In the genomic region with DNA sequence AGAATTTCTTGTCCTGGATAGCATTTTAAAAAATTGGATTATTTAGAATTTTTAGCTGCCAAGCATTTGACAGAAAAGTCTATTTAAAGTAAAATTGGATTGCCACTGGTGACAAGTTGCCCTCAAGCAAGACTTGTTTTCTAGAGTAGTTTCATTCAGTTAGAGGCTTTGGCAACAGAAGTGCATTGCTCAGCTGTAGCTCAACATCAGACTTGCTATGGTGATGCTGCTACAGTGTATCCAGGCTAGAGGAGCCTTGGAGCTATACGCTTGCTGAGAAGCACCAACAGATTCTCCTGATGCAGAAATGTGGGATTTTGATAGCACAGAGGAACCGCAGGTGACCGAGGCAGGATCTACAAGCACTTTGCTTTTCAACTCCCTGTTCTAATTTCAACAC, we compare ENCODE assay signal across 16 cellular contexts.
DNase-seq lines count a peak whose midpoint lies in the region; ATAC-seq and TF ChIP-seq lines count a peak whose summit lies in the region.
"Had no signal": no experiment of that assay in that cellular context is flagged by ENCODE, and none has a peak within 500 bp of the region (broad histone marks: within the 10 kb centered on the region; RNA-seq: fewer than 3 reads in every experiment).

No MANE protein-coding gene starts in this region.

- no peak overlapping the region for H3K4me3 Mint-ChIP-seq in GM23338
- no peak overlapping the region for H3K4me3 Mint-ChIP-seq in type B pancreatic cell

- H2AFZ ChIP-seq in GM23338 = no peak overlapping the region

- H3K4me3 ChIP-seq in AG10803 (ENCODE audit: low read length) (no peak overlapping the region), GM23338 (no peak overlapping the region), mucosa of rectum (ENCODE audit: low read length in 2 of 2) (no peak overlapping the region), esophagus muscularis mucosa (no peak overlapping the region)
- H3K4me3 ChIP-seq: K562 had no signal

- DNase-seq in AG10803 (ENCODE audit: low read depth) (peak; percentile 55), GM23338 (ENCODE audit: low spot score) (no peak), Right ventricle myocardium superior (no peak), type B pancreatic cell (ENCODE audit: extremely low spot score, unreplicated experiment) (no peak), esophagus muscularis mucosa (ENCODE audit: extremely low spot score) (no peak), SHP77 (lab: John Stamatoyannopoulos, UW) (no peak)
- DNase-seq in stimulated activated CD4-positive, alpha-beta T cell treated with anti-CD3 and anti-CD28 coated beads, Interleukin-4, amount 100 ng/mL, for 24 hours = no peak
- DNase-seq: DMS 273 treated with DMSO at 0.1 percent for 48 hours, GOT3, NCI-H1436, NCI-H2029 treated with DMSO at 0.1 percent for 48 hours, NCI-H748 treated with DMSO at 0.1 percent for 48 hours had no signal

- H3K9ac ChIP-seq in mucosa of rectum (ENCODE audit: low read depth in 1 of 2, low read length in 2 of 2) = no peak overlapping the region

- H3K27ac Mint-ChIP-seq in GM23338 = peak overlapping the region; percentile 67; the same call in 1 of the 2 replicates
- H3K27ac Mint-ChIP-seq in type B pancreatic cell = no peak overlapping the region

- no peaks in the 10 kb centered on the region for H3K4me1 ChIP-seq in GM23338 (ENCODE audit: insufficient read depth)
- no peaks in the 10 kb centered on the region for H3K4me1 ChIP-seq in mucosa of rectum (ENCODE audit: control insufficient read depth in 2 of 2, insufficient read depth in 2 of 2, low read length in 2 of 2)
- peaks cover 10 to 23% (median 18%) of the 10 kb centered on the region in 4 donors for H3K4me1 ChIP-seq in esophagus muscularis mucosa

- no peaks in the 10 kb centered on the region for H4K20me1 ChIP-seq in GM23338 (replicated peaks; ENCODE audit: insufficient read depth)

- TF ChIP-seq CTCF in AG10803 (conservative IDR thresholded peaks at IDR 0.05; ENCODE audit: low read length) (no peak), GM23338 (conservative IDR thresholded peaks at IDR 0.05; ENCODE audit: low read depth in 2 of 2) (no peak), type B pancreatic cell (conservative IDR thresholded peaks at IDR 0.05) (no peak), esophagus muscularis mucosa (IDR thresholded peaks at IDR 0.05) (no peak)

- TF ChIP-seq EP300 in esophagus muscularis mucosa (IDR thresholded peaks at IDR 0.05) = no peak

- peaks cover 2% of the 10 kb centered on the region for H3K27me3 Mint-ChIP-seq in GM23338 (ENCODE audit: insufficient read depth, low read depth, poor library complexity)
- peaks cover 3% of the 10 kb centered on the region for H3K27me3 Mint-ChIP-seq in type B pancreatic cell

- no peaks in the 10 kb centered on the region for H3K27me3 ChIP-seq in GM23338 (ENCODE audit: insufficient read depth)
- no peaks in the 10 kb centered on the region for H3K27me3 ChIP-seq in mucosa of rectum (ENCODE audit: control insufficient read depth in 2 of 2, insufficient read depth in 2 of 2, low read length in 2 of 2)
- H3K27me3 ChIP-seq in esophagus muscularis mucosa = no peaks in the 10 kb centered on the region

- no peaks in the 10 kb centered on the region for H3K79me2 ChIP-seq in GM23338 (replicated peaks; ENCODE audit: insufficient read depth)

- TF ChIP-seq POLR2A in esophagus muscularis mucosa (IDR thresholded peaks at IDR 0.05; ENCODE audit: low read depth) = no peak

- H3K4me1 Mint-ChIP-seq in GM23338 (peaks cover 8% of the 10 kb centered on the region), type B pancreatic cell (ENCODE audit: unreplicated experiment) (no peaks in the 10 kb centered on the region)

- H3K9me3 ChIP-seq in mucosa of rectum (ENCODE audit: control insufficient read depth in 2 of 2, low read length in 2 of 2) = no peaks in the 10 kb centered on the region
- no peaks in the 10 kb centered on the region for H3K9me3 ChIP-seq in esophagus muscularis mucosa

- WGBS in esophagus muscularis mucosa = 40% methylated on average over 2 of the region's 3 CpGs

- H3K9me2 ChIP-seq in GM23338 (ENCODE audit: insufficient read depth) = peaks cover 7% of the 10 kb centered on the region; the same call in 1 of the 2 replicates

- no peak for ATAC-seq in GM23338
- ATAC-seq in Right ventricle myocardium superior (ENCODE audit: poor library complexity) = peak; percentile 63
- ATAC-seq: K562 had no signal

- H3K27ac ChIP-seq in GM23338 (ENCODE audit: low read depth) (no peak overlapping the region), mucosa of rectum (ENCODE audit: low read depth in 2 of 2, low read length in 2 of 2) (peak overlapping the region; percentile 42 to 43), esophagus muscularis mucosa (replicated peaks in 1 of 4) (no peak overlapping the region)
- H3K27ac ChIP-seq: C4-2B, RWPE1 had no signal

- H3F3A ChIP-seq in GM23338 (replicated peaks; ENCODE audit: low read depth) = no peaks in the 10 kb centered on the region

- no peaks in the 10 kb centered on the region for H3K36me3 Mint-ChIP-seq in GM23338 (ENCODE audit: low read depth)
- H3K36me3 Mint-ChIP-seq in type B pancreatic cell = no peaks in the 10 kb centered on the region

- H3K36me3 ChIP-seq in GM23338 (ENCODE audit: insufficient read depth) (no peaks in the 10 kb centered on the region), mucosa of rectum (ENCODE audit: control insufficient read depth in 2 of 2, insufficient read depth in 2 of 2, low read length in 2 of 2) (no peaks in the 10 kb centered on the region), esophagus muscularis mucosa (no peaks in the 10 kb centered on the region)

- intact Hi-C loops in Right ventricle myocardium superior (cut with DNase I) = no loop called here
- intact Hi-C loops in esophagus muscularis mucosa (cut with DNase I) = no loop called here

- no peak overlapping the region for H3K4me2 ChIP-seq in GM23338

- H3K9me3 Mint-ChIP-seq in GM23338 (no peaks in the 10 kb centered on the region), type B pancreatic cell (peaks cover 6% of the 10 kb centered on the region)

TF ChIP-seq in GM23338, 12 proteins besides CTCF, POLR2A, EP300 and RAD21 (continues in another document):
- TF ChIP-seq ZNF114 (CRISPR knock-in tag; IDR thresholded peaks at IDR 0.05) (no peak), ZNF331 (CRISPR knock-in tag; IDR thresholded peaks at IDR 0.05; ENCODE audit: low read depth) (no peak), POLR2AphosphoS5 (IDR thresholded peaks at IDR 0.05; ENCODE audit: low read depth) (no peak), EZH2phosphoT487 (IDR thresholded peaks at IDR 0.05; ENCODE audit: unreplicated experiment) (no peak), CREB1 (CRISPR knock-in tag; IDR thresholded peaks at IDR 0.05; ENCODE audit: low read depth) (no peak), STAT1 (IDR thresholded peaks at IDR 0.05; ENCODE audit: unreplicated experiment) (no peak)
- TF ChIP-seq, protein P1, sequence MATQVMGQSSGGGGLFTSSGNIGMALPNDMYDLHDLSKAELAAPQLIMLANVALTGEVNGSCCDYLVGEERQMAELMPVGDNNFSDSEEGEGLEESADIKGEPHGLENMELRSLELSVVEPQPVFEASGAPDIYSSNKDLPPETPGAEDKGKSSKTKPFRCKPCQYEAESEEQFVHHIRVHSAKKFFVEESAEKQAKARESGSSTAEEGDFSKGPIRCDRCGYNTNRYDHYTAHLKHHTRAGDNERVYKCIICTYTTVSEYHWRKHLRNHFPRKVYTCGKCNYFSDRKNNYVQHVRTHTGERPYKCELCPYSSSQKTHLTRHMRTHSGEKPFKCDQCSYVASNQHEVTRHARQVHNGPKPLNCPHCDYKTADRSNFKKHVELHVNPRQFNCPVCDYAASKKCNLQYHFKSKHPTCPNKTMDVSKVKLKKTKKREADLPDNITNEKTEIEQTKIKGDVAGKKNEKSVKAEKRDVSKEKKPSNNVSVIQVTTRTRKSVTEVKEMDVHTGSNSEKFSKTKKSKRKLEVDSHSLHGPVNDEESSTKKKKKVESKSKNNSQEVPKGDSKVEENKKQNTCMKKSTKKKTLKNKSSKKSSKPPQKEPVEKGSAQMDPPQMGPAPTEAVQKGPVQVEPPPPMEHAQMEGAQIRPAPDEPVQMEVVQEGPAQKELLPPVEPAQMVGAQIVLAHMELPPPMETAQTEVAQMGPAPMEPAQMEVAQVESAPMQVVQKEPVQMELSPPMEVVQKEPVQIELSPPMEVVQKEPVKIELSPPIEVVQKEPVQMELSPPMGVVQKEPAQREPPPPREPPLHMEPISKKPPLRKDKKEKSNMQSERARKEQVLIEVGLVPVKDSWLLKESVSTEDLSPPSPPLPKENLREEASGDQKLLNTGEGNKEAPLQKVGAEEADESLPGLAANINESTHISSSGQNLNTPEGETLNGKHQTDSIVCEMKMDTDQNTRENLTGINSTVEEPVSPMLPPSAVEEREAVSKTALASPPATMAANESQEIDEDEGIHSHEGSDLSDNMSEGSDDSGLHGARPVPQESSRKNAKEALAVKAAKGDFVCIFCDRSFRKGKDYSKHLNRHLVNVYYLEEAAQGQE (IDR thresholded peaks at IDR 0.05; ENCODE audit: unreplicated experiment) = no peak
- TF ChIP-seq, protein P2, sequence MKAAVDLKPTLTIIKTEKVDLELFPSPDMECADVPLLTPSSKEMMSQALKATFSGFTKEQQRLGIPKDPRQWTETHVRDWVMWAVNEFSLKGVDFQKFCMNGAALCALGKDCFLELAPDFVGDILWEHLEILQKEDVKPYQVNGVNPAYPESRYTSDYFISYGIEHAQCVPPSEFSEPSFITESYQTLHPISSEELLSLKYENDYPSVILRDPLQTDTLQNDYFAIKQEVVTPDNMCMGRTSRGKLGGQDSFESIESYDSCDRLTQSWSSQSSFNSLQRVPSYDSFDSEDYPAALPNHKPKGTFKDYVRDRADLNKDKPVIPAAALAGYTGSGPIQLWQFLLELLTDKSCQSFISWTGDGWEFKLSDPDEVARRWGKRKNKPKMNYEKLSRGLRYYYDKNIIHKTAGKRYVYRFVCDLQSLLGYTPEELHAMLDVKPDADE (IDR thresholded peaks at IDR 0.05) = no peak

Comparison
In these comparisons a context has a peak if more than half of its experiments do, and no peak if none do; other contexts are left out.
1. H3K27ac ChIP-seq: peak in mucosa of rectum (2 of 2); none in GM23338 (single experiment) and esophagus muscularis mucosa (0 of 4).